In the genomic region with DNA sequence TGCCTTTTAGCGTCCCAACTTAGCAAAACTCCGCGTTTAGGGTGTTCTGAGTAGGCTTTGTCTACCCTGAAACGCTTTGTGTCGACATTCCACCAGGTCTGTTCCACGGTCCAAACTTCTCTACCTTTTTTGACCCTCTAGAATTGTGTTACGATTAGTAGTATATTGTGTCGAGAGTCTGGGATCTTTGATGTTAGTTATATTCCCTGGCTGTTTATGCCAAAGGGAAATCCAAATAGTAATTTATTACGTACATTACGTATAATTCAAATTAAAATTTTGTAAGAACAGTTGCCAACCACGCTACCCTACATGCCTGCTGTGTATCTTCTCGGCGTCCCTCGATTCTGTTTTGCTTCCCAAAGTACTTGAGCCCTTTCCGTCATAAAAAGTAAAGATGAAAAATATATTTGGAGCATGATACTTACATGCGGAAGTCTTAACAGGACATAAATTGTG, we compare ENCODE assay signal across 8 cellular contexts. TPM values are rescaled to one million over a fixed set of nuclear protein-coding genes. Genes with fewer than 3 reads are reported as not detected.
DNase-seq lines count a peak whose midpoint lies in the region; ATAC-seq and TF ChIP-seq lines count a peak whose summit lies in the region.

No MANE protein-coding gene starts in this region.

- H3K27ac Mint-ChIP-seq in activated T-helper 1 cell treated with anti-CD3 and anti-CD28 coated beads, Interleukin-12 subunit alpha, Interleukin-12 subunit beta, Interleukin-2, Interleukin-4 antibody, amounts not matched to agents 30 ng/mL and 10 ng/mL and 1 ng/mL, durations not matched to agents 14 hours and 24 hours and 36 hours: peak overlapping the region; percentile 94
- peak overlapping the region; percentile 91 for H3K27ac Mint-ChIP-seq in stimulated activated effector memory CD8-positive, alpha-beta T cell treated with anti-CD3 and anti-CD28 coated beads, Interleukin-12 subunit alpha, Interleukin-12 subunit beta, amount 100 ng/mL, for 72 hours

- TF ChIP-seq CTCF in A673 (conservative IDR thresholded peaks at IDR 0.05; ENCODE audit: low read depth, low read length): no peak

- WGBS in iPS DF 6.9 (ENCODE audit: insufficient coverage, insufficient read length): no CpG with 5 or more reads among the region's 16 CpGs

- H3K4me3 Mint-ChIP-seq in activated T-helper 1 cell treated with anti-CD3 and anti-CD28 coated beads, Interleukin-12 subunit alpha, Interleukin-12 subunit beta, Interleukin-2, Interleukin-4 antibody, amounts not matched to agents 30 ng/mL and 10 ng/mL and 1 ng/mL, durations not matched to agents 14 hours and 24 hours and 36 hours: peak overlapping the region; percentile 91
- H3K4me3 Mint-ChIP-seq in stimulated activated effector memory CD8-positive, alpha-beta T cell treated with anti-CD3 and anti-CD28 coated beads, Interleukin-12 subunit alpha, Interleukin-12 subunit beta, amount 100 ng/mL, for 72 hours: peak overlapping the region; percentile 77

- peak overlapping the region; percentile 68 for H3K4me3 ChIP-seq in A673 (ENCODE audit: low read depth, low read length, poor library complexity, severe bottlenecking)
- peak overlapping the region; percentile 86; the same call in 1 of the 2 replicates for H3K4me3 ChIP-seq in iPS DF 6.9 (ENCODE audit: low read length)

- H3K9me3 Mint-ChIP-seq in activated T-helper 1 cell treated with anti-CD3 and anti-CD28 coated beads, Interleukin-12 subunit alpha, Interleukin-12 subunit beta, Interleukin-2, Interleukin-4 antibody, amounts not matched to agents 30 ng/mL and 10 ng/mL and 1 ng/mL, durations not matched to agents 14 hours and 24 hours and 36 hours: peaks cover 5% of the 10 kb centered on the region
- H3K9me3 Mint-ChIP-seq in stimulated activated effector memory CD8-positive, alpha-beta T cell treated with anti-CD3 and anti-CD28 coated beads, Interleukin-12 subunit alpha, Interleukin-12 subunit beta, amount 100 ng/mL, for 72 hours: peaks cover 8% of the 10 kb centered on the region

- no peaks in the 10 kb centered on the region for H3K36me3 ChIP-seq in A673 (ENCODE audit: insufficient read depth, low read length, poor library complexity, severe bottlenecking)
- no peaks in the 10 kb centered on the region for H3K36me3 ChIP-seq in iPS DF 6.9 (ENCODE audit: control insufficient read depth, insufficient read depth, low read length)

- TSS peak; percentile 95 for BruUV-seq in A673 (replicated peaks; lab: Mats Ljungman, UMichigan)

- no peaks in the 10 kb centered on the region for H3K27me3 ChIP-seq in A673 (replicated peaks; ENCODE audit: insufficient read depth, low read depth, low read length, poor library complexity)
- no peaks in the 10 kb centered on the region for H3K27me3 ChIP-seq in iPS DF 6.9 (ENCODE audit: control insufficient read depth, insufficient read depth, low read length)

- no peak for ATAC-seq in stimulated activated effector memory CD8-positive, alpha-beta T cell treated with anti-CD3 and anti-CD28 coated beads, Interleukin-12 subunit alpha, Interleukin-12 subunit beta, amount 100 ng/mL, for 72 hours
- no peak for ATAC-seq in HG03095 (IDR thresholded peaks at IDR 0.05; ENCODE audit: unreplicated experiment)
- no peak for ATAC-seq in HG03025 (IDR thresholded peaks at IDR 0.05; ENCODE audit: low FRiP score, unreplicated experiment)

- intact Hi-C loops in A673 (cut with micrococcal nuclease; ENCODE audit: unreplicated experiment): loop anchor here (5.0 kb wide), 1 partner anchor 150 kb away; the partner anchor contains the start of gene LAPTM4A
- intact Hi-C loops in activated T-helper 1 cell treated with anti-CD3 and anti-CD28 coated beads, Interleukin-12 subunit alpha, Interleukin-12 subunit beta, Interleukin-2, Interleukin-4 antibody, amounts not matched to agents 30 ng/mL and 10 ng/mL and 1 ng/mL, durations not matched to agents 14 hours and 24 hours and 36 hours (cut with micrococcal nuclease): loop anchor here (5.0 kb wide), 2 partner anchors 465 to 545 kb away; partner anchors contain the start of gene RHOB

- H3K36me3 Mint-ChIP-seq in activated T-helper 1 cell treated with anti-CD3 and anti-CD28 coated beads, Interleukin-12 subunit alpha, Interleukin-12 subunit beta, Interleukin-2, Interleukin-4 antibody, amounts not matched to agents 30 ng/mL and 10 ng/mL and 1 ng/mL, durations not matched to agents 14 hours and 24 hours and 36 hours (ENCODE audit: low read depth): peaks cover 9% of the 10 kb centered on the region
- H3K36me3 Mint-ChIP-seq in stimulated activated effector memory CD8-positive, alpha-beta T cell treated with anti-CD3 and anti-CD28 coated beads, Interleukin-12 subunit alpha, Interleukin-12 subunit beta, amount 100 ng/mL, for 72 hours: peaks cover 32% of the 10 kb centered on the region

- POLR2A ChIA-PET in A673 (lab: Charles Lee; ENCODE audit: low non-redundant PET): no interaction called here

- H3K4me1 Mint-ChIP-seq in activated T-helper 1 cell treated with anti-CD3 and anti-CD28 coated beads, Interleukin-12 subunit alpha, Interleukin-12 subunit beta, Interleukin-2, Interleukin-4 antibody, amounts not matched to agents 30 ng/mL and 10 ng/mL and 1 ng/mL, durations not matched to agents 14 hours and 24 hours and 36 hours (ENCODE audit: low read depth): peaks cover 48% of the 10 kb centered on the region
- H3K4me1 Mint-ChIP-seq in stimulated activated effector memory CD8-positive, alpha-beta T cell treated with anti-CD3 and anti-CD28 coated beads, Interleukin-12 subunit alpha, Interleukin-12 subunit beta, amount 100 ng/mL, for 72 hours: peaks cover 44% of the 10 kb centered on the region

- H3K27ac ChIP-seq in A673 (ENCODE audit: low read depth, low read length, poor library complexity, severe bottlenecking): peak overlapping the region; percentile 97
- no peak overlapping the region for H3K27ac ChIP-seq in iPS DF 6.9 (ENCODE audit: low read length)

- H3K27me3 Mint-ChIP-seq in activated T-helper 1 cell treated with anti-CD3 and anti-CD28 coated beads, Interleukin-12 subunit alpha, Interleukin-12 subunit beta, Interleukin-2, Interleukin-4 antibody, amounts not matched to agents 30 ng/mL and 10 ng/mL and 1 ng/mL, durations not matched to agents 14 hours and 24 hours and 36 hours (ENCODE audit: insufficient read depth): peaks cover 9% of the 10 kb centered on the region

- H3K9me3 ChIP-seq in A673 (ENCODE audit: low read depth, low read length, poor library complexity, severe bottlenecking): no peaks in the 10 kb centered on the region
- H3K9me3 ChIP-seq in iPS DF 6.9 (ENCODE audit: control insufficient read depth, insufficient read depth, low read length): no peaks in the 10 kb centered on the region

- CTCF ChIA-PET in A673 (lab: Charles Lee): no interaction called here

- DNase-seq in A673 (ENCODE audit: low spot score): no peak
- peak; percentile 26 for DNase-seq in HCEC 1CT
- DNase-seq in activated T-helper 1 cell treated with anti-CD3 and anti-CD28 coated beads, Interleukin-12 subunit alpha, Interleukin-12 subunit beta, Interleukin-2, Interleukin-4 antibody, amounts not matched to agents 30 ng/mL and 10 ng/mL and 1 ng/mL, durations not matched to agents 14 hours and 24 hours and 36 hours (ENCODE audit: low spot score): no peak
- DNase-seq in iPS DF 6.9 (ENCODE audit: low read depth, low spot score): no peak
- no peak for DNase-seq in stimulated activated effector memory CD8-positive, alpha-beta T cell treated with anti-CD3 and anti-CD28 coated beads, Interleukin-12 subunit alpha, Interleukin-12 subunit beta, amount 100 ng/mL, for 72 hours (ENCODE audit: low spot score in 2 of 2)
- no peak for DNase-seq in hepatic stellate cell (ENCODE audit: low spot score)

- H3K4me1 ChIP-seq in A673 (ENCODE audit: insufficient read depth, low read length, poor library complexity, severe bottlenecking) (peaks cover 28% of the 10 kb centered on the region), iPS DF 6.9 (ENCODE audit: control insufficient read depth, insufficient read depth, low read length) (no peaks in the 10 kb centered on the region)

RNA-seq across cellular contexts. Expression of gene TTC32, which starts 0.5 kb away (rescaled TPM):
- 11.5 and 16.1 TPM in 2 replicates for total RNA-seq in A673 (2021)
- total RNA-seq in activated T-helper 1 cell treated with anti-CD3 and anti-CD28 coated beads, Interleukin-12 subunit alpha, Interleukin-12 subunit beta, Interleukin-2, Interleukin-4 antibody, amounts not matched to agents 30 ng/mL and 10 ng/mL and 1 ng/mL, durations not matched to agents 14 hours and 24 hours and 36 hours: 14.0 and 15.7 TPM in 2 replicates
